In the genomic region with DNA sequence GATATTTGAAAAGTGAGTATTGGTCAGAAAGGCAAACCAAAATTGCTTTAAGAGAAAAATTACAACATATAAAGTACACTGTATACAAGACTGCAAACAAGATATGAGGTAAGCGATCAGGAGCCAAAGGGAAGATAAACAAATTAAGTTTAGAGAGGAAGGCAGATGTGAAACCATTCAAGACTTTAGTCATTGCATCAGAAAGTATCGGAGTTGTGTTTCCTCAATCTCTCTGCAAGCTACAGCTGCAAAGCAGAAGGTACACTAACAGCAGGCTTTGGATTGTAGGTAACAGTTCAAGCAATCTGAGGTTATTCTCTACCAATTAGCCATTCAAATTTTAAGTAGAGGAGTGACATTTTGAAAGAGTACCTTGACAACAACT, we compare ENCODE assay signal across 12 cellular contexts. TPM values are rescaled to one million over a fixed set of nuclear protein-coding genes. Genes with fewer than 3 reads are reported as not detected.
DNase-seq lines count a peak whose midpoint lies in the region; ATAC-seq, FAIRE-seq and TF ChIP-seq lines count a peak whose summit lies in the region.
"Had no signal": no experiment of that assay in that cellular context is flagged by ENCODE, and none has a peak within 500 bp of the region (broad histone marks: within the 10 kb centered on the region; RNA-seq: fewer than 3 reads in every experiment).

No MANE protein-coding gene starts in this region.

- TF ChIP-seq CTCF in GM12865 (IDR thresholded peaks at IDR 0.05; ENCODE audit: insufficient read depth, low read depth, low read length, missing control alignments), result no peak
- TF ChIP-seq CTCF in GM12878 (IDR thresholded peaks at IDR 0.05 in 2 of 3, conservative IDR thresholded peaks at IDR 0.05 in 1 of 3; ENCODE audit: control insufficient read depth in 2 of 3, extremely low read depth in 1 of 3, insufficient read depth in 1 of 3, low read depth in 3 of 3, low read length in 3 of 3), result no peak
- TF ChIP-seq CTCF in type B pancreatic cell (conservative IDR thresholded peaks at IDR 0.05), result no peak

- intact Hi-C loops in GM12878 (cut with micrococcal nuclease; ENCODE audit: unreplicated experiment), result no loop called here

- TF ChIP-seq EP300 in GM12878 (IDR thresholded peaks at IDR 0.05; ENCODE audit: borderline replicate concordance in 1 of 2, control insufficient read depth in 1 of 2, low read depth in 2 of 2, low read length in 2 of 2), result no peak

- no peaks in the 10 kb centered on the region for H3K36me3 Mint-ChIP-seq in type B pancreatic cell

- ATAC-seq in GM21367 (IDR thresholded peaks at IDR 0.05; ENCODE audit: unreplicated experiment), result peak; percentile 99
- ATAC-seq in HG03175 (IDR thresholded peaks at IDR 0.05; ENCODE audit: unreplicated experiment), result peak; percentile 94
- ATAC-seq in GM12878, result peak; percentile 92
- ATAC-seq: Panc1 had no signal

- peaks cover 6% of the 10 kb centered on the region for H3K4me1 ChIP-seq in GM12878 (ENCODE audit: control insufficient read depth, insufficient read depth, low read length)
- H3K4me1 ChIP-seq: BLaER1, thyroid gland had no signal

- POLR2A ChIA-PET in GM12878 (lab: Charles Lee), result no interaction called here

- H3K27ac Mint-ChIP-seq in type B pancreatic cell, result no peak overlapping the region
- H3K27ac Mint-ChIP-seq: dendritic cell treated with granulocyte-macrophage colony-stimulating factor and Interleukin-4, amounts not matched to agents 40 ng/mL and 50 ng/mL, for 4 days had no signal

- no peak overlapping the region for H3K4me3 ChIP-seq in GM12865 (ENCODE audit: low read depth, low read length)
- no peak overlapping the region for H3K4me3 ChIP-seq in GM12878
- H3K4me3 ChIP-seq: BLaER1, thyroid gland had no signal

- H3K79me2 ChIP-seq in GM12878 (ENCODE audit: control insufficient read depth, insufficient read depth, low read length), result no peaks in the 10 kb centered on the region

- H3K9me3 Mint-ChIP-seq in type B pancreatic cell, result no peaks in the 10 kb centered on the region
- H3K9me3 Mint-ChIP-seq: dendritic cell treated with granulocyte-macrophage colony-stimulating factor and Interleukin-4, amounts not matched to agents 40 ng/mL and 50 ng/mL, for 4 days had no signal

- no peaks in the 10 kb centered on the region for H3K9me3 ChIP-seq in GM12878 (replicated peaks; ENCODE audit: control insufficient read depth, insufficient read depth, low read length)
- H3K9me3 ChIP-seq: thyroid gland had no signal

- TF ChIP-seq RAD21 in GM12878 (IDR thresholded peaks at IDR 0.05; ENCODE audit: insufficient read depth, low read depth, low read length), result no peak

- H3K27ac ChIP-seq in GM12878 (ENCODE audit: control insufficient read depth, insufficient read depth), result no peak overlapping the region
- H3K27ac ChIP-seq: BLaER1, thyroid gland had no signal

- WGBS in GM12878 (ENCODE audit: insufficient coverage, insufficient replicate concordance, low lambda C conversion rate, missing lambda C conversion rate), result 2% methylated on average over 2 of the region's 2 CpGs

- FAIRE-seq in GM12878 (lab: Jason Lieb, UNC), result peak; percentile 84

- in situ Hi-C loops in GM12878 (cut with MboI), result no loop called here

- no peaks in the 10 kb centered on the region for H3K27me3 ChIP-seq in GM12878 (replicated peaks in 1 of 2; ENCODE audit: control insufficient read depth in 2 of 2, insufficient read depth in 2 of 2, low read length in 1 of 2)
- H3K27me3 ChIP-seq: BLaER1, thyroid gland had no signal

- SMC1A ChIA-PET in GM12878 (lab: Charles Lee; ENCODE audit: uncharacterized antibody, unreplicated experiment), result no interaction called here

- H3K4me3 Mint-ChIP-seq in type B pancreatic cell, result no peak overlapping the region
- H3K4me3 Mint-ChIP-seq: dendritic cell treated with granulocyte-macrophage colony-stimulating factor and Interleukin-4, amounts not matched to agents 40 ng/mL and 50 ng/mL, for 4 days had no signal

- H3K27me3 Mint-ChIP-seq in type B pancreatic cell, result no peaks in the 10 kb centered on the region

- H2AFZ ChIP-seq in GM12878 (ENCODE audit: control insufficient read depth, low read depth, low read length), result no peak overlapping the region

- peak overlapping the region; percentile 30; the same call in 1 of the 2 replicates for H3K4me2 ChIP-seq in GM12878 (ENCODE audit: control insufficient read depth, insufficient read depth)
- H3K4me2 ChIP-seq: BLaER1 had no signal

- no peaks in the 10 kb centered on the region for H4K20me1 ChIP-seq in GM12878 (ENCODE audit: control insufficient read depth, insufficient read depth)
- H4K20me1 ChIP-seq: BLaER1 had no signal

- no TSS peak for BruUV-seq in GM12878 (replicated peaks; lab: Mats Ljungman, UMichigan)

- DNase-seq in GM12865 (ENCODE audit: low read depth), result peak; percentile 73
- DNase-seq in GM12878 (ENCODE audit: low read depth, low spot score), result peak; percentile 33
- no peak for DNase-seq in activated CD4-positive, alpha-beta T cell treated with anti-CD3 and anti-CD28 coated beads, Interleukin-2, amount 50 U/mL, for 4 hours
- no peak for DNase-seq in NCI-H2107 (lab: John Stamatoyannopoulos, UW)
- no peak for DNase-seq in NCI-H524 treated with DMSO at 0.1 percent for 48 hours (lab: John Stamatoyannopoulos, UW)
- DNase-seq in type B pancreatic cell (ENCODE audit: extremely low spot score, unreplicated experiment), result no peak
- DNase-seq: thyroid gland had no signal

- RAD21 ChIA-PET in GM12878 (lab: Charles Lee; ENCODE audit: unreplicated experiment), result no interaction called here

- CTCF ChIA-PET in GM12878 (lab: Yijun Ruan, JAX), result interaction anchor here (1.7 kb wide), 1 partner anchor 12 kb away, joined by 5 read pairs; no protein-coding TSS in a partner anchor

- H3K9ac ChIP-seq in GM12878 (ENCODE audit: control insufficient read depth, insufficient read depth, low read length), result no peak overlapping the region
- H3K9ac ChIP-seq: BLaER1 had no signal

- no peaks in the 10 kb centered on the region for H3K4me1 Mint-ChIP-seq in type B pancreatic cell (ENCODE audit: unreplicated experiment)

- TF ChIP-seq POLR2A in GM12878 (IDR thresholded peaks at IDR 0.05; ENCODE audit: low read depth, low read length), result no peak

- H3K36me3 ChIP-seq in GM12878 (ENCODE audit: control insufficient read depth in 2 of 2, insufficient read depth in 2 of 2, low read length in 1 of 2), result no peaks in the 10 kb centered on the region
- H3K36me3 ChIP-seq: BLaER1, thyroid gland had no signal

TF ChIP-seq in GM12878, 131 proteins besides CTCF, POLR2A, EP300 and RAD21:
- TF ChIP-seq ATF7 (IDR thresholded peaks at IDR 0.05; ENCODE audit: low read depth) (peak; percentile 24; the same call in 1 of the 2 replicates), ETV6 (conservative IDR thresholded peaks at IDR 0.05 in 1 of 2, IDR thresholded peaks at IDR 0.05 in 1 of 2; ENCODE audit: borderline replicate concordance in 1 of 2, low read depth in 1 of 2) (peak in 1 of 2 experiments; percentile 24; a peak in 1 of 4 replicates), SPI1 (IDR thresholded peaks at IDR 0.05; ENCODE audit: borderline replicate concordance, insufficient read depth, low read depth, low read length) (peak; percentile 18; the same call in 1 of the 2 replicates)
- TF ChIP-seq, protein P1, sequence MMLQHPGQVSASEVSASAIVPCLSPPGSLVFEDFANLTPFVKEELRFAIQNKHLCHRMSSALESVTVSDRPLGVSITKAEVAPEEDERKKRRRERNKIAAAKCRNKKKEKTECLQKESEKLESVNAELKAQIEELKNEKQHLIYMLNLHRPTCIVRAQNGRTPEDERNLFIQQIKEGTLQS (IDR thresholded peaks at IDR 0.05; ENCODE audit: borderline replicate concordance, extremely low read depth, low read depth, low read length), result no peak
TF ChIP-seq in GM12878: peak in this region for 3.

RNA-seq across cellular contexts. Expression of a gene that starts 21.3 kb away (rescaled TPM):
- total RNA-seq in GM12878 (2013; cell fraction: nucleolus; rRNA removed), result not detected in 2 replicates
- total RNA-seq in GM12878 (2014; rRNA removed) (under 0.01 TPM in 1 of 2 replicates, not detected in the other), GM12878 (2014; rRNA removed; fragmentation: Illumina TruSeq; extraction: Trizol) (0.04 TPM in 1 of 2 replicates, not detected in the other), GM12878 (2021) (0.05 TPM in 1 of 2 replicates, not detected in the other), type B pancreatic cell (ENCODE audit: low replicate concordance) (6.9 and 17.7 TPM in 2 replicates)
- polyA plus RNA-seq in GM12878 (2011; ENCODE audit: low read depth), result not detected
- polyA plus RNA-seq in GM12878 (2011; rRNA removed) (0.03 TPM in 1 of 2 replicates, not detected in the other), GM12878 (2014; fragmentation: Illumina TruSeq; extraction: Trizol) (under 0.01 and 0.02 TPM in 2 replicates), GM12878 (2014; fragmentation: Nextera tagmentation; extraction: Ambion mirVana) (under 1 TPM in 1 of 2 experiments, not detected in 1; 0.02 TPM), GM12878 (2014; rRNA removed) (not detected in 2 replicates), GM12878 (2016; fragmentation: Nextera tagmentation; extraction: Ambion mirVana) (under 1 TPM in 1 of 2 experiments, not detected in 1; 0.10 TPM)
- not detected in 2 replicates for polyA plus RNA-seq in GM12878 (2011; cell fraction: cytosol; rRNA removed)
- polyA plus RNA-seq in GM12878 (2011; cell fraction: nucleus; rRNA removed), result not detected in 2 replicates
- 0.03 TPM in 1 of 2 replicates, not detected in the other for polyA plus RNA-seq in GM12878 (2012)
- polyA minus RNA-seq in GM12878 (2011; rRNA and poly(A)+ RNA removed), result not detected in 2 replicates
- polyA minus RNA-seq in GM12878 (2011; cell fraction: cytosol; rRNA and poly(A)+ RNA removed), result not detected in 2 replicates
- polyA minus RNA-seq in GM12878 (2011; cell fraction: nucleus; rRNA and poly(A)+ RNA removed), result not detected in 2 replicates

RNA-seq across cellular contexts. Expression of a gene that starts 23.1 kb away (rescaled TPM):
- 2.0 and 2.9 TPM in 2 replicates for total RNA-seq in GM12878 (2013; cell fraction: nucleolus; rRNA removed)
- 4.4 and 4.8 TPM in 2 replicates for total RNA-seq in GM12878 (2014; rRNA removed)
- 4.7 and 4.8 TPM in 2 replicates for total RNA-seq in GM12878 (2014; rRNA removed; fragmentation: Illumina TruSeq; extraction: Trizol)
- 4.8 and 8.4 TPM in 2 replicates for total RNA-seq in GM12878 (2021)
- polyA plus RNA-seq in GM12878 (2011; ENCODE audit: low read depth), result 0.42 TPM
- polyA plus RNA-seq in GM12878 (2011; rRNA removed), result 1.9 and 3.3 TPM in 2 replicates
- 0.88 and 2.9 TPM in 2 replicates for polyA plus RNA-seq in GM12878 (2011; cell fraction: cytosol; rRNA removed)
- 1.5 and 2.3 TPM in 2 replicates for polyA plus RNA-seq in GM12878 (2011; cell fraction: nucleus; rRNA removed)
- polyA plus RNA-seq in GM12878 (2012), result 1.5 and 2.7 TPM in 2 replicates
- 2.6 and 5.8 TPM in 2 replicates for polyA plus RNA-seq in GM12878 (2014; fragmentation: Illumina TruSeq; extraction: Trizol)
- polyA plus RNA-seq in GM12878 (2014; fragmentation: Nextera tagmentation; extraction: Ambion mirVana), result 10 to 100 TPM; 15.1 to 19.2 TPM
- 4.4 and 6.6 TPM in 2 replicates for polyA plus RNA-seq in GM12878 (2014; rRNA removed)
- polyA plus RNA-seq in GM12878 (2016; fragmentation: Nextera tagmentation; extraction: Ambion mirVana), result 10 to 100 TPM; 11.7 to 13.2 TPM
- 1.1 and 3.0 TPM in 2 replicates for polyA minus RNA-seq in GM12878 (2011; rRNA and poly(A)+ RNA removed)
- 0.31 TPM in 1 of 2 replicates, not detected in the other for polyA minus RNA-seq in GM12878 (2011; cell fraction: cytosol; rRNA and poly(A)+ RNA removed)
- 1.1 and 2.2 TPM in 2 replicates for polyA minus RNA-seq in GM12878 (2011; cell fraction: nucleus; rRNA and poly(A)+ RNA removed)
- total RNA-seq in type B pancreatic cell (ENCODE audit: low replicate concordance), result 5.0 and 5.5 TPM in 2 replicates

Comparison
In these comparisons a context has a peak if more than half of its experiments do, and no peak if none do; other contexts are left out.
1. DNase-seq: peak in GM12865 (single experiment) and GM12878 (single experiment); none in activated CD4-positive, alpha-beta T cell treated with anti-CD3 and anti-CD28 coated beads, Interleukin-2, amount 50 U/mL, for 4 hours (0 of 2), NCI-H2107 (single experiment), NCI-H524 treated with DMSO at 0.1 percent for 48 hours (single experiment) and type B pancreatic cell (single experiment).
2. Peak in every context shown above with its lines, with median percentiles within 50 percentile points of each other: ATAC-seq.